11 cellular contexts compared by ENCODE assay signal in genomic region chr4:168319486-168320019, GRCh38. TPM values are rescaled to one million over a fixed set of nuclear protein-coding genes. Genes with fewer than 3 reads are reported as not detected.
DNase-seq lines count a peak whose midpoint lies in the region; ATAC-seq and TF ChIP-seq lines count a peak whose summit lies in the region.
"Had no signal": no experiment of that assay in that cellular context is flagged by ENCODE, and none has a peak within 500 bp of the region (broad histone marks: within the 10 kb centered on the region; RNA-seq: fewer than 3 reads in every experiment).

No MANE protein-coding gene starts in this region.

- CTCF ChIA-PET in SK-N-SH (lab: Yijun Ruan, JAX) = interaction anchor here (1.4 kb wide), 1 partner anchor 50 kb away, joined by 3 read pairs; no protein-coding TSS in a partner anchor
- CTCF ChIA-PET in activated B cell treated with CpG ODN at 0.5 μM for 24 hours (lab: Charles Lee) = no interaction called here

- intact Hi-C loops in activated B cell treated with CpG ODN at 0.5 μM for 24 hours (cut with micrococcal nuclease) = loop anchor here (2.0 to 10.0 kb wide), 4 partner anchors 511 to 1705 kb away; partner anchors contain the start of genes MFAP3L and SH3RF1

- H3K4me3 ChIP-seq in SK-N-SH (ENCODE audit: low read depth in 2 of 2, low read length in 1 of 2) = peak overlapping the region in 1 of 2 experiments; percentile 86; a peak in 2 of 4 replicates
- peak overlapping the region in 2 of 7 experiments; percentile 82 to 87 for H3K4me3 ChIP-seq in skin epidermis

- peak overlapping the region; percentile 95 for H3K4me3 Mint-ChIP-seq in activated B cell treated with CpG ODN at 0.5 μM for 24 hours

- H3K4me1 Mint-ChIP-seq in activated B cell treated with CpG ODN at 0.5 μM for 24 hours = peaks cover 20% of the 10 kb centered on the region

- H3K27ac Mint-ChIP-seq in activated B cell treated with CpG ODN at 0.5 μM for 24 hours = peak overlapping the region; percentile 96

- TF ChIP-seq RAD21 in SK-N-SH (IDR thresholded peaks at IDR 0.05; ENCODE audit: low read length) = no peak

- POLR2A ChIA-PET in SK-N-SH (lab: Yijun Ruan, JAX) = no interaction called here
- POLR2A ChIA-PET in activated B cell treated with CpG ODN at 0.5 μM for 24 hours (lab: Charles Lee) = interaction anchor here (0.5 to 2.9 kb wide), 2 partner anchors 160 to 691 kb away, joined by 3 to 12 read pairs; partner anchors contain the start of genes CBR4 and DDX60L

- WGBS in SK-N-SH (ENCODE audit: low lambda C conversion rate) = 89% methylated on average over 3 of the region's 3 CpGs

- peaks cover 0 to 2% of the 10 kb centered on the region in 2 experiments; a peak in 2 of 4 replicates for H3K4me1 ChIP-seq in SK-N-SH (ENCODE audit: control insufficient read depth in 1 of 2, insufficient read depth in 2 of 2, low read depth in 1 of 2, low read length in 1 of 2)
- peaks cover 12% of the 10 kb centered on the region for H3K4me1 ChIP-seq in foreskin keratinocyte

- H3K79me2 ChIP-seq in SK-N-SH (ENCODE audit: insufficient read depth) = no peaks in the 10 kb centered on the region

- no peaks in the 10 kb centered on the region for H4K20me1 ChIP-seq in SK-N-SH (ENCODE audit: insufficient read depth)

- ATAC-seq in SK-N-SH treated with all-trans-retinoic acid at 6 μM for 48 hours (no peak), activated B cell treated with CpG ODN at 0.5 μM for 24 hours (ENCODE audit: low read depth) (no peak), foreskin keratinocyte (no peak), HG02870 (IDR thresholded peaks at IDR 0.05; ENCODE audit: unreplicated experiment) (no peak)

- peaks cover 6% of the 10 kb centered on the region for H3K36me3 Mint-ChIP-seq in activated B cell treated with CpG ODN at 0.5 μM for 24 hours (ENCODE audit: low read depth)

- H3K27ac ChIP-seq in SK-N-SH (ENCODE audit: low read depth in 2 of 2, low read length in 1 of 2) (peak overlapping the region in 1 of 2 experiments; percentile 88; a peak in 1 of 4 replicates), foreskin keratinocyte (peak overlapping the region; percentile 97), skin epidermis (peak overlapping the region in 13 of 21 experiments; percentile 51 to 100 (median 98))
- H3K27ac ChIP-seq: 22Rv1 had no signal

- no peaks in the 10 kb centered on the region for H3K36me3 ChIP-seq in SK-N-SH (replicated peaks in 1 of 2; ENCODE audit: control insufficient read depth in 1 of 2, insufficient read depth in 2 of 2, low read length in 1 of 2)

- no peak for TF ChIP-seq EP300 in SK-N-SH (IDR thresholded peaks at IDR 0.05; ENCODE audit: borderline replicate concordance in 1 of 2, low read depth in 1 of 2, low read length in 1 of 2)

- H3K9me2 ChIP-seq in SK-N-SH = no peaks in the 10 kb centered on the region

- no peak overlapping the region for H3K9ac ChIP-seq in SK-N-SH

- no peaks in the 10 kb centered on the region for H3K9me3 Mint-ChIP-seq in activated B cell treated with CpG ODN at 0.5 μM for 24 hours

- H3K4me2 ChIP-seq in SK-N-SH = peak overlapping the region; percentile 86

- H3K27me3 ChIP-seq in SK-N-SH (ENCODE audit: insufficient read depth) (no peaks in the 10 kb centered on the region), foreskin keratinocyte (no peaks in the 10 kb centered on the region)

- no peaks in the 10 kb centered on the region for H3K9me3 ChIP-seq in SK-N-SH

- no peaks in the 10 kb centered on the region for H3K27me3 Mint-ChIP-seq in activated B cell treated with CpG ODN at 0.5 μM for 24 hours

- no peak for TF ChIP-seq CTCF in SK-N-SH (IDR thresholded peaks at IDR 0.05)
- no peak for TF ChIP-seq CTCF in activated B cell treated with CpG ODN at 0.5 μM for 24 hours (IDR thresholded peaks at IDR 0.05)
- TF ChIP-seq CTCF in foreskin keratinocyte (conservative IDR thresholded peaks at IDR 0.05) = no peak

- H2AFZ ChIP-seq in SK-N-SH (ENCODE audit: low read depth) = peak overlapping the region; percentile 95

- no peaks in the 10 kb centered on the region for H3F3A ChIP-seq in SK-N-SH (replicated peaks; ENCODE audit: insufficient read depth)

- DNase-seq in SK-N-SH = no peak
- no peak for DNase-seq in activated B cell treated with CpG ODN at 0.5 μM for 24 hours
- peak in 1 of 2 donors; percentile 69 for DNase-seq in foreskin keratinocyte
- no peak for DNase-seq in DMS53 (lab: John Stamatoyannopoulos, UW)
- DNase-seq in NCI-H2171 (lab: John Stamatoyannopoulos, UW) = no peak
- DNase-seq: NCI-H1694, SHP77 had no signal

TF ChIP-seq in SK-N-SH, 30 proteins besides CTCF, POLR2A, EP300 and RAD21:
- TF ChIP-seq GATA2 (CRISPR knock-in tag; IDR thresholded peaks at IDR 0.05) (no peak), NFIC (IDR thresholded peaks at IDR 0.05; ENCODE audit: borderline replicate concordance) (no peak), NRF1 (IDR thresholded peaks at IDR 0.05; ENCODE audit: low read depth, low read length) (no peak)

TF ChIP-seq in SK-N-SH treated with all-trans-retinoic acid at 6 μM for 48 hours, 23 proteins besides CTCF, POLR2A, EP300 and RAD21 (continues in another document):
- TF ChIP-seq CREB5 (CRISPR knock-in tag; IDR thresholded peaks at IDR 0.05; ENCODE audit: low read depth) (no peak), OSR1 (CRISPR knock-in tag; IDR thresholded peaks at IDR 0.05) (no peak), ZFP30 (CRISPR knock-in tag; IDR thresholded peaks at IDR 0.05) (no peak), ZNF8 (CRISPR knock-in tag; IDR thresholded peaks at IDR 0.05) (no peak), PATZ1 (CRISPR knock-in tag; IDR thresholded peaks at IDR 0.05; ENCODE audit: borderline replicate concordance) (no peak), POU6F1 (CRISPR knock-in tag; IDR thresholded peaks at IDR 0.05; ENCODE audit: borderline replicate concordance, low read depth) (no peak), SNAI2 (CRISPR knock-in tag; IDR thresholded peaks at IDR 0.05) (no peak), ESRRG (CRISPR knock-in tag; IDR thresholded peaks at IDR 0.05) (no peak), ZNF70 (CRISPR knock-in tag; IDR thresholded peaks at IDR 0.05) (no peak), CSDC2 (CRISPR knock-in tag; IDR thresholded peaks at IDR 0.05) (no peak), TOX (CRISPR knock-in tag; IDR thresholded peaks at IDR 0.05; ENCODE audit: borderline replicate concordance) (no peak), ISL1 (CRISPR knock-in tag; IDR thresholded peaks at IDR 0.05) (no peak), ZFP3 (CRISPR knock-in tag; IDR thresholded peaks at IDR 0.05) (no peak), CSRNP3 (CRISPR knock-in tag; IDR thresholded peaks at IDR 0.05) (no peak)

RNA-seq across cellular contexts. Expression of gene DDX60, which starts 1.0 kb away (rescaled TPM):
- polyA plus RNA-seq in SK-N-SH (2012; rRNA removed) = 2.7 and 3.1 TPM in 2 replicates
- polyA plus RNA-seq in SK-N-SH (2012; cell fraction: cytosol; rRNA removed) = 3.7 TPM in 2 replicates
- polyA plus RNA-seq in SK-N-SH (2012; cell fraction: nucleus; rRNA removed) = 2.4 and 4.9 TPM in 2 replicates
- 17.6 and 17.9 TPM in 2 replicates for total RNA-seq in activated B cell treated with CpG ODN at 0.5 μM for 24 hours
- total RNA-seq in foreskin keratinocyte = 53.5 and 70.2 TPM in 2 replicates
- 17.5 and 18.1 TPM in 2 replicates for polyA plus RNA-seq in foreskin keratinocyte
